33 cellular contexts compared by ENCODE assay signal in genomic region chr3:113058188-113058587, GRCh38.
"Had no signal": no experiment of that assay in that cellular context is flagged by ENCODE, and none has a peak within 500 bp of the region (broad histone marks: within the 10 kb centered on the region; RNA-seq: fewer than 3 reads in every experiment).

No MANE protein-coding gene starts in this region.

- DNase-seq: activated CD4-positive, alpha-beta T cell treated with anti-CD3 and anti-CD28 coated beads for 1 hour; activated CD4-positive, alpha-beta T cell treated with anti-CD3 and anti-CD28 coated beads, Interleukin-2, amount 10 ng/mL, durations not matched to agents 24 days and 14 days; activated CD4-positive, alpha-beta T cell treated with anti-CD3 and anti-CD28 coated beads, Interleukin-2, amount 50 U/mL, for 4 hours; activated CD4-positive, CD25-positive, alpha-beta regulatory T cell; activated CD8-positive, alpha-beta T cell treated with anti-CD3 and anti-CD28 coated beads for 36 hours; activated effector memory CD4-positive, alpha-beta T cell treated with anti-CD3 and anti-CD28 coated beads, Interleukin-2, amount 50 U/mL, for 16 hours; activated naive CD4-positive, alpha-beta T cell; activated naive CD8-positive, alpha-beta T cell treated with anti-CD3 and anti-CD28 coated beads, Interleukin-2, amount 10 ng/mL, durations not matched to agents 7 days and 5 days; activated T-cell treated with anti-CD3 and anti-CD28 coated beads, Interleukin-2, amount 50 U/mL, for 1 hour; activated T-cell treated with anti-CD3 and anti-CD28 coated beads, Interleukin-2, amount 50 U/mL, for 72 hours; amygdala; NCI-H1048; NCI-H1105 treated with DMSO at 0.1 percent for 48 hours; NCI-H1436; NCI-H1694; NCI-H1930; NCI-H2081 treated with DMSO at 0.1 percent for 48 hours; NCI-H226; NCI-H446 treated with DMSO at 0.1 percent for 48 hours; NCI-H524; NCI-H69; NCI-H82; OCI-M1; Right ventricle myocardium superior; SW 1271; T-helper 1 cell; T-helper 2 cell; T-helper 9 cell; WERI-Rb-1 had no signal

- H3K4me1 ChIP-seq: ascending aorta had no signal

- H3K27me3 ChIP-seq: ascending aorta, cardiac muscle cell had no signal

- H3K9me3 ChIP-seq: ascending aorta had no signal

- ATAC-seq: activated CD8-positive, alpha-beta T cell treated with anti-CD3 and anti-CD28 coated beads for 36 hours; activated T-cell treated with anti-CD3 and anti-CD28 coated beads, Interleukin-2, amount 50 U/mL, for 72 hours; activated T-helper 17 cell treated with anti-CD3 and anti-CD28 coated beads, Interleukin-2, amount 50 U/mL, for 72 hours had no signal

- H3K27ac ChIP-seq: ascending aorta, cardiac muscle cell, coronary artery, WERI-Rb-1 had no signal

- H3K4me3 ChIP-seq: ascending aorta, cardiac muscle cell, coronary artery had no signal

- H3K36me3 ChIP-seq: ascending aorta, cardiac muscle cell, WERI-Rb-1 had no signal
